33 cellular contexts compared by ENCODE assay signal in genomic region chr5:40479939-40480338, GRCh38.
DNase-seq lines count a peak whose midpoint lies in the region; ATAC-seq and TF ChIP-seq lines count a peak whose summit lies in the region.
"Had no signal": no experiment of that assay in that cellular context is flagged by ENCODE, and none has a peak within 500 bp of the region (broad histone marks: within the 10 kb centered on the region; RNA-seq: fewer than 3 reads in every experiment).

No MANE protein-coding gene starts in this region.

- TF ChIP-seq CTCF in A673 (conservative IDR thresholded peaks at IDR 0.05; ENCODE audit: low read depth, low read length), result no peak

- no peak overlapping the region for H3K4me3 ChIP-seq in A673 (ENCODE audit: low read depth, low read length, poor library complexity, severe bottlenecking)
- H3K4me3 ChIP-seq: cardiac muscle cell, coronary artery, GM12878, GM23248, psoas muscle, thyroid gland had no signal

- peak overlapping the region; percentile 12 for H3K4me3 Mint-ChIP-seq in activated CD4-positive, alpha-beta T cell treated with anti-CD3 and anti-CD28 coated beads for 36 hours
- no peak overlapping the region for H3K4me3 Mint-ChIP-seq in activated naive CD8-positive, alpha-beta T cell treated with anti-CD3 and anti-CD28 coated beads for 36 hours
- H3K4me3 Mint-ChIP-seq in stimulated activated naive CD8-positive, alpha-beta T cell treated with anti-CD3 and anti-CD28 coated beads, Interleukin-15, amount 100 ng/mL, for 72 hours, result peak overlapping the region in 1 of 2 donors; percentile 4
- H3K4me3 Mint-ChIP-seq: CD4-positive, alpha-beta T cell; naive B cell; stimulated activated naive B cell treated with anti-CD40 and anti-IgM and Interleukin-4, amounts not matched to agents 10 μg/mL and 1 μg/mL and 100 μg/mL, for 72 hours had no signal

- no peaks in the 10 kb centered on the region for H3K4me1 ChIP-seq in A673 (ENCODE audit: insufficient read depth, low read length, poor library complexity, severe bottlenecking)
- H3K4me1 ChIP-seq: psoas muscle, thyroid gland had no signal

- CTCF ChIA-PET in activated CD4-positive, alpha-beta T cell treated with anti-CD3 and anti-CD28 coated beads for 36 hours (lab: Charles Lee), result interaction anchor here (0.6 to 1.4 kb wide), 7 partner anchors 11 to 531 kb away, joined by 3 to 4 read pairs (median 3); partner anchors contain the start of gene PTGER4
- CTCF ChIA-PET in A673 (lab: Charles Lee), result no interaction called here

- BruUV-seq in A673 (replicated peaks; lab: Mats Ljungman, UMichigan), result no TSS peak

- intact Hi-C loops in activated CD4-positive, alpha-beta T cell treated with anti-CD3 and anti-CD28 coated beads for 36 hours (cut with DNase I, micrococcal nuclease), result loop anchor here in 1 of 2 experiments (10.0 kb wide), 1 partner anchor 355 kb away; the partner anchor contains the start of gene RPL37
- intact Hi-C loops in A673 (cut with micrococcal nuclease; ENCODE audit: unreplicated experiment), result no loop called here

- H3K9me3 ChIP-seq in A673 (ENCODE audit: low read depth, low read length, poor library complexity, severe bottlenecking), result no peaks in the 10 kb centered on the region
- H3K9me3 ChIP-seq: psoas muscle, thyroid gland had no signal

- peak overlapping the region; percentile 87 for H3K27ac Mint-ChIP-seq in activated CD4-positive, alpha-beta T cell treated with anti-CD3 and anti-CD28 coated beads for 36 hours
- H3K27ac Mint-ChIP-seq in activated naive CD8-positive, alpha-beta T cell treated with anti-CD3 and anti-CD28 coated beads for 36 hours, result peak overlapping the region; percentile 78
- H3K27ac Mint-ChIP-seq in stimulated activated naive CD8-positive, alpha-beta T cell treated with anti-CD3 and anti-CD28 coated beads, Interleukin-15, amount 100 ng/mL, for 72 hours, result no peak overlapping the region
- H3K27ac Mint-ChIP-seq: CD4-positive, alpha-beta T cell; stimulated activated naive B cell treated with anti-CD40 and anti-IgM and Interleukin-4, amounts not matched to agents 10 μg/mL and 1 μg/mL and 100 μg/mL, for 72 hours had no signal

- H3K27me3 ChIP-seq in A673 (replicated peaks; ENCODE audit: insufficient read depth, low read depth, low read length, poor library complexity), result no peaks in the 10 kb centered on the region
- H3K27me3 ChIP-seq: cardiac muscle cell, thyroid gland had no signal

- H3K4me1 Mint-ChIP-seq in activated CD4-positive, alpha-beta T cell treated with anti-CD3 and anti-CD28 coated beads for 36 hours, result peaks cover 61% of the 10 kb centered on the region
- H3K4me1 Mint-ChIP-seq in activated naive CD8-positive, alpha-beta T cell treated with anti-CD3 and anti-CD28 coated beads for 36 hours, result peaks cover 40% of the 10 kb centered on the region
- H3K4me1 Mint-ChIP-seq in stimulated activated naive CD8-positive, alpha-beta T cell treated with anti-CD3 and anti-CD28 coated beads, Interleukin-15, amount 100 ng/mL, for 72 hours, result peaks cover 60% of the 10 kb centered on the region

- H3K36me3 Mint-ChIP-seq in activated CD4-positive, alpha-beta T cell treated with anti-CD3 and anti-CD28 coated beads for 36 hours (ENCODE audit: low read depth), result no peaks in the 10 kb centered on the region
- H3K36me3 Mint-ChIP-seq in activated naive CD8-positive, alpha-beta T cell treated with anti-CD3 and anti-CD28 coated beads for 36 hours, result peaks cover under 1% of the 10 kb centered on the region
- H3K36me3 Mint-ChIP-seq: naive B cell; stimulated activated naive B cell treated with anti-CD40 and anti-IgM and Interleukin-4, amounts not matched to agents 10 μg/mL and 1 μg/mL and 100 μg/mL, for 72 hours had no signal

- H3K9me3 Mint-ChIP-seq in activated CD4-positive, alpha-beta T cell treated with anti-CD3 and anti-CD28 coated beads for 36 hours (ENCODE audit: low read depth), result no peaks in the 10 kb centered on the region
- no peaks in the 10 kb centered on the region for H3K9me3 Mint-ChIP-seq in activated naive CD8-positive, alpha-beta T cell treated with anti-CD3 and anti-CD28 coated beads for 36 hours
- no peaks in the 10 kb centered on the region for H3K9me3 Mint-ChIP-seq in stimulated activated naive CD8-positive, alpha-beta T cell treated with anti-CD3 and anti-CD28 coated beads, Interleukin-15, amount 100 ng/mL, for 72 hours
- H3K9me3 Mint-ChIP-seq: CD4-positive, alpha-beta T cell; naive B cell; stimulated activated naive B cell treated with anti-CD40 and anti-IgM and Interleukin-4, amounts not matched to agents 10 μg/mL and 1 μg/mL and 100 μg/mL, for 72 hours had no signal

- H3K27ac ChIP-seq in A673 (ENCODE audit: low read depth, low read length, poor library complexity, severe bottlenecking), result no peak overlapping the region
- H3K27ac ChIP-seq: cardiac muscle cell, coronary artery, GM23248, HL-60, KMS-11, psoas muscle, thyroid gland, WERI-Rb-1 had no signal

- ATAC-seq in activated CD4-positive, alpha-beta T cell treated with anti-CD3 and anti-CD28 coated beads for 36 hours, result peak; percentile 60
- ATAC-seq in stimulated activated naive CD8-positive, alpha-beta T cell treated with anti-CD3 and anti-CD28 coated beads, Interleukin-15, amount 100 ng/mL, for 72 hours, result peak; percentile 62
- no peak for ATAC-seq in GM19328 (IDR thresholded peaks at IDR 0.05; ENCODE audit: unreplicated experiment)
- ATAC-seq: psoas muscle had no signal

- H3K36me3 ChIP-seq in A673 (ENCODE audit: insufficient read depth, low read length, poor library complexity, severe bottlenecking), result no peaks in the 10 kb centered on the region
- H3K36me3 ChIP-seq: cardiac muscle cell, thyroid gland, WERI-Rb-1 had no signal

- no peaks in the 10 kb centered on the region for H3K27me3 Mint-ChIP-seq in activated CD4-positive, alpha-beta T cell treated with anti-CD3 and anti-CD28 coated beads for 36 hours
- no peaks in the 10 kb centered on the region for H3K27me3 Mint-ChIP-seq in activated naive CD8-positive, alpha-beta T cell treated with anti-CD3 and anti-CD28 coated beads for 36 hours
- no peaks in the 10 kb centered on the region for H3K27me3 Mint-ChIP-seq in stimulated activated naive CD8-positive, alpha-beta T cell treated with anti-CD3 and anti-CD28 coated beads, Interleukin-15, amount 100 ng/mL, for 72 hours
- H3K27me3 Mint-ChIP-seq: CD4-positive, alpha-beta T cell; stimulated activated naive B cell treated with anti-CD40 and anti-IgM and Interleukin-4, amounts not matched to agents 10 μg/mL and 1 μg/mL and 100 μg/mL, for 72 hours had no signal

- peak; percentile 37 for DNase-seq in activated CD4-positive, alpha-beta T cell treated with anti-CD3 and anti-CD28 coated beads for 36 hours
- no peak for DNase-seq in activated CD4-positive, alpha-beta T cell treated with anti-CD3 and anti-CD28 coated beads, Interleukin-2, amount 50 U/mL, for 4 hours
- DNase-seq in stimulated activated CD4-positive, alpha-beta T cell treated with anti-CD3 and anti-CD28 coated beads, Interleukin-2, amount 100 ng/mL, for 24 hours, result peak; percentile 9 to 30
- no peak for DNase-seq in stimulated activated CD4-positive, alpha-beta T cell treated with anti-CD3 and anti-CD28 coated beads, Interleukin-4, amount 100 ng/mL, for 1 hour
- no peak for DNase-seq in activated naive CD8-positive, alpha-beta T cell treated with anti-CD3 and anti-CD28 coated beads for 36 hours
- peak in 1 of 2 donors; percentile 25 for DNase-seq in stimulated activated naive CD8-positive, alpha-beta T cell treated with anti-CD3 and anti-CD28 coated beads, Interleukin-15, amount 100 ng/mL, for 72 hours
- DNase-seq in A673 (ENCODE audit: low spot score), result no peak
- DNase-seq: 8988T; activated gamma-delta T cell; aorta; CD4-positive, alpha-beta T cell; effector memory CD4-positive, alpha-beta T cell; erythroblast; glutamatergic neuron; GM23248; islet precursor cell; MM.1S; naive B cell; NCI-H2029; NCI-H2227 treated with DMSO at 0.1 percent for 48 hours; NCI-H526 treated with DMSO at 0.1 percent for 48 hours; occipital lobe; psoas muscle; Right ventricle myocardium superior; stimulated activated naive B cell treated with anti-CD40 and anti-IgM and Interleukin-4, amounts not matched to agents 10 μg/mL and 1 μg/mL and 100 μg/mL, for 72 hours; thyroid gland; WERI-Rb-1 had no signal

- POLR2A ChIA-PET in activated CD4-positive, alpha-beta T cell treated with anti-CD3 and anti-CD28 coated beads for 36 hours (lab: Charles Lee), result interaction anchor here (0.6 to 1.1 kb wide), 4 partner anchors 70 to 256 kb away, joined by 3 to 8 read pairs (median 3); no protein-coding TSS in a partner anchor
- POLR2A ChIA-PET in A673 (lab: Charles Lee; ENCODE audit: low non-redundant PET), result no interaction called here

Comparison
In these comparisons a context has a peak if more than half of its experiments do, and no peak if none do; other contexts are left out.
1. DNase-seq: peak in activated CD4-positive, alpha-beta T cell treated with anti-CD3 and anti-CD28 coated beads for 36 hours (single experiment) and stimulated activated CD4-positive, alpha-beta T cell treated with anti-CD3 and anti-CD28 coated beads, Interleukin-2, amount 100 ng/mL, for 24 hours (2 of 2); none in activated CD4-positive, alpha-beta T cell treated with anti-CD3 and anti-CD28 coated beads, Interleukin-2, amount 50 U/mL, for 4 hours (0 of 2), stimulated activated CD4-positive, alpha-beta T cell treated with anti-CD3 and anti-CD28 coated beads, Interleukin-4, amount 100 ng/mL, for 1 hour (single experiment), activated naive CD8-positive, alpha-beta T cell treated with anti-CD3 and anti-CD28 coated beads for 36 hours (single experiment) and A673 (single experiment).
2. H3K27ac Mint-ChIP-seq: peak in activated CD4-positive, alpha-beta T cell treated with anti-CD3 and anti-CD28 coated beads for 36 hours (single experiment) and activated naive CD8-positive, alpha-beta T cell treated with anti-CD3 and anti-CD28 coated beads for 36 hours (single experiment); none in stimulated activated naive CD8-positive, alpha-beta T cell treated with anti-CD3 and anti-CD28 coated beads, Interleukin-15, amount 100 ng/mL, for 72 hours (0 of 2).